ENCODE assay signal across 10 cellular contexts in genomic region chr1:228112617-228113016, GRCh38. TPM values are rescaled to one million over a fixed set of nuclear protein-coding genes. Genes with fewer than 3 reads are reported as not detected.
"Had no signal": no experiment of that assay in that cellular context is flagged by ENCODE, and none has a peak within 500 bp of the region (broad histone marks: within the 10 kb centered on the region; RNA-seq: fewer than 3 reads in every experiment).

No MANE protein-coding gene starts in this region.

- FAIRE-seq: HepG2 had no signal

- H3K9ac ChIP-seq: GM23248 had no signal

- H2AFZ ChIP-seq: GM23248 had no signal

- H3K9me3 ChIP-seq: HAP-1 had no signal

- H3K27ac ChIP-seq: GM23248, HL-60 had no signal

- H3K4me3 ChIP-seq: GM23248, HAP-1 had no signal

- DNase-seq: GM23248, GOT3, H7, HFFc6, KG1 had no signal

- ATAC-seq: HCT116, HepG2 had no signal

RNA-seq across cellular contexts. Expression of gene GJC2, which starts 37.1 kb away (rescaled TPM):
- polyA plus RNA-seq: IgD-negative memory B cell had no signal
